ENCODE assay signal across 1 cellular context in genomic region chr2:11716689-11717321, GRCh38.
TF ChIP-seq lines count a peak whose summit lies in the region.

No MANE protein-coding gene starts in this region.

TF ChIP-seq in K562, 482 proteins besides CTCF, POLR2A, EP300 and RAD21 (continued from another document):
- TF ChIP-seq ZBTB34 (CRISPR knock-in tag; IDR thresholded peaks at IDR 0.05) (no peak), CEBPG (CRISPR knock-in tag; IDR thresholded peaks at IDR 0.05) (no peak; the same call in 1 of the 2 replicates), CEBPG (tag; conservative IDR thresholded peaks at IDR 0.05 in 1 of 2, IDR thresholded peaks at IDR 0.05 in 1 of 2) (peak; percentile 88 to 93), PHB (CRISPR knock-in tag; IDR thresholded peaks at IDR 0.05) (no peak), CBX8 (IDR thresholded peaks at IDR 0.05; ENCODE audit: borderline replicate concordance, extremely low read depth, low read depth, low read length, poor library complexity, severe bottlenecking) (peak; percentile 75), FOXA3 (CRISPR knock-in tag; conservative IDR thresholded peaks at IDR 0.05 in 1 of 2, IDR thresholded peaks at IDR 0.05 in 1 of 2) (peak in 1 of 2 experiments; percentile 74; a peak in 2 of 4 replicates), RREB1 (CRISPR knock-in tag; IDR thresholded peaks at IDR 0.05) (no peak), TSC22D4 (tag; IDR thresholded peaks at IDR 0.05) (no peak), ZNF347 (CRISPR knock-in tag; IDR thresholded peaks at IDR 0.05; ENCODE audit: low read depth) (no peak), SIX5 (IDR thresholded peaks at IDR 0.05; ENCODE audit: borderline replicate concordance in 1 of 2, insufficient read depth in 1 of 2, low read depth in 1 of 2, low read length in 2 of 2) (no peak), TRIM24 (IDR thresholded peaks at IDR 0.05) (0 out of 4 replicates have a peak, but pooled peaks of 1 of the 2 experiments have one; percentile 16), ZNF253 (CRISPR knock-in tag; conservative IDR thresholded peaks at IDR 0.05) (no peak)
- TF ChIP-seq, protein P1, sequence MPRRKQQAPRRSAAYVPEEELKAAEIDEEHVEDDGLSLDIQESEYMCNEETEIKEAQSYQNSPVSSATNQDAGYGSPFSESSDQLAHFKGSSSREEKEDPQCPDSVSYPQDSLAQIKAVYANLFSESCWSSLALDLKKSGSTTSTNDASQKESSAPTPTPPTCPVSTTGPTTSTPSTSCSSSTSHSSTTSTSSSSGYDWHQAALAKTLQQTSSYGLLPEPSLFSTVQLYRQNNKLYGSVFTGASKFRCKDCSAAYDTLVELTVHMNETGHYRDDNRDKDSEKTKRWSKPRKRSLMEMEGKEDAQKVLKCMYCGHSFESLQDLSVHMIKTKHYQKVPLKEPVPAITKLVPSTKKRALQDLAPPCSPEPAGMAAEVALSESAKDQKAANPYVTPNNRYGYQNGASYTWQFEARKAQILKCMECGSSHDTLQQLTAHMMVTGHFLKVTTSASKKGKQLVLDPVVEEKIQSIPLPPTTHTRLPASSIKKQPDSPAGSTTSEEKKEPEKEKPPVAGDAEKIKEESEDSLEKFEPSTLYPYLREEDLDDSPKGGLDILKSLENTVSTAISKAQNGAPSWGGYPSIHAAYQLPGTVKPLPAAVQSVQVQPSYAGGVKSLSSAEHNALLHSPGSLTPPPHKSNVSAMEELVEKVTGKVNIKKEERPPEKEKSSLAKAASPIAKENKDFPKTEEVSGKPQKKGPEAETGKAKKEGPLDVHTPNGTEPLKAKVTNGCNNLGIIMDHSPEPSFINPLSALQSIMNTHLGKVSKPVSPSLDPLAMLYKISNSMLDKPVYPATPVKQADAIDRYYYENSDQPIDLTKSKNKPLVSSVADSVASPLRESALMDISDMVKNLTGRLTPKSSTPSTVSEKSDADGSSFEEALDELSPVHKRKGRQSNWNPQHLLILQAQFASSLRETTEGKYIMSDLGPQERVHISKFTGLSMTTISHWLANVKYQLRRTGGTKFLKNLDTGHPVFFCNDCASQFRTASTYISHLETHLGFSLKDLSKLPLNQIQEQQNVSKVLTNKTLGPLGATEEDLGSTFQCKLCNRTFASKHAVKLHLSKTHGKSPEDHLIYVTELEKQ (CRISPR knock-in tag; IDR thresholded peaks at IDR 0.05) = no peak
